38 cellular contexts compared by ENCODE assay signal in the genomic region with DNA sequence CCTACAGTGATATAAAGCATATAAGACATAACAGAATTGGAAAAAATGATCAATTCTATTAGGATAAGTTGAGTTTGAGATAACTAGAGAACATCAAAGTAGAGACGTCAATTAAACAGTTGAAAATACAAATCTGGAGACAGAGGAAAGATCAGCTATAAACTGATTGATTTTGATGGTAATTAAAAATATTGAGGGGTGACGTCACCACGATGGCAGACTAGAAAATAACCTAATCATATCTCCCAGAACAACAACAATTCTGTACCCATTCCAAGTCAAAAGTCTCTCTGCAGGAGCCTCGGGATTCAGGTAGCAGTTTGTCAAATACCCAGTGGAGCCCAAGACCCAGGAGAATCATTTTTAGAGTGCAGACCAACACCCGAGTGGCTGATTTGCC. TPM values are rescaled to one million over a fixed set of nuclear protein-coding genes. Genes with fewer than 3 reads are reported as not detected.
"Had no signal": no experiment of that assay in that cellular context is flagged by ENCODE, and none has a peak within 500 bp of the region (broad histone marks: within the 10 kb centered on the region; RNA-seq: fewer than 3 reads in every experiment).

No MANE protein-coding gene starts in this region.

- H3K4me3 ChIP-seq: ascending aorta, cardiac muscle cell had no signal

- H3K9me3 Mint-ChIP-seq: activated CD4-positive, alpha-beta memory T cell treated with anti-CD3 and anti-CD28 coated beads for 36 hours; activated naive CD4-positive, alpha-beta T cell treated with anti-CD3 and anti-CD28 coated beads, Interleukin-2, amount 10 ng/mL, durations not matched to agents 7 days and 5 days; activated T-helper 2 cell treated with anti-CD3 and anti-CD28 coated beads, Interferon-gamma antibody, Interleukin-2, Interleukin-4, amounts not matched to agents 10 μg/mL and 5 μg/mL and 100 μg/mL, durations not matched to agents 14 hours and 24 hours and 36 hours; T-helper 1 cell treated with Interleukin-12 subunit alpha and Interleukin-12 subunit beta and Interleukin-4 antibody, amounts not matched to agents 30 μg/mL and 1 μg/mL, for 36 hours; T-helper 2 cell treated with Interferon-gamma antibody and Interleukin-4, amounts not matched to agents 5 μg/mL and 100 μg/mL, for 36 hours had no signal

- H3K27me3 Mint-ChIP-seq: brain had no signal

- DNase-seq: activated B cell treated with CpG ODN at 0.5 μM for 24 hours; activated CD4-positive, alpha-beta memory T cell treated with anti-CD3 and anti-CD28 coated beads for 36 hours; activated CD4-positive, alpha-beta T cell treated with anti-CD3 and anti-CD28 coated beads for 4 hours; activated CD4-positive, alpha-beta T cell treated with anti-CD3 and anti-CD28 coated beads, Interleukin-2, amount 10 ng/mL, durations not matched to agents 24 days and 14 days; activated CD4-positive, alpha-beta T cell treated with anti-CD3 and anti-CD28 coated beads, Interleukin-2, amount 50 U/mL, for 1 hour; activated CD4-positive, alpha-beta T cell treated with anti-CD3 and anti-CD28 coated beads, Interleukin-2, amount 50 U/mL, for 4 hours; activated CD4-positive, CD25-positive, alpha-beta regulatory T cell treated with anti-CD3 and anti-CD28 coated beads, Interleukin-2, amount 50 U/mL, for 72 hours; activated CD8-positive, alpha-beta memory T cell treated with anti-CD3 and anti-CD28 coated beads, Interleukin-2, amount 50 U/mL, for 4 hours; activated CD8-positive, alpha-beta T cell treated with anti-CD3 and anti-CD28 coated beads for 36 hours; activated effector memory CD4-positive, alpha-beta T cell treated with Interleukin-2 at 50 U/mL for 16 hours; activated gamma-delta T cell; activated naive CD4-positive, alpha-beta T cell treated with anti-CD3 and anti-CD28 coated beads, Interleukin-2, amount 10 ng/mL, durations not matched to agents 7 days and 5 days; activated naive CD4-positive, alpha-beta T cell treated with Interleukin-2 at 50 U/mL for 16 hours; activated naive CD8-positive, alpha-beta T cell treated with anti-CD3 and anti-CD28 coated beads, Interleukin-2, amount 10 ng/mL, durations not matched to agents 7 days and 5 days; activated naive CD8-positive, alpha-beta T cell treated with anti-CD3 and anti-CD28 coated beads, Interleukin-2, amount 50 U/mL, for 24 hours; activated T-cell treated with anti-CD3 and anti-CD28 coated beads for 4 hours; activated T-cell treated with anti-CD3 and anti-CD28 coated beads, Interleukin-2, amount 50 U/mL, for 1 hour; activated T-cell treated with anti-CD3 and anti-CD28 coated beads, Interleukin-2, amount 50 U/mL, for 48 hours; amygdala; anterior cingulate cortex; central memory CD4-positive, alpha-beta T cell; T-helper 2 cell; T-helper 9 cell had no signal

- H3K9me3 ChIP-seq: ascending aorta had no signal

- H3K4me1 Mint-ChIP-seq: activated B cell treated with CpG ODN at 0.5 μM for 24 hours; activated CD4-positive, alpha-beta T cell treated with anti-CD3 and anti-CD28 coated beads, Interleukin-2, amount 10 ng/mL, durations not matched to agents 24 days and 14 days; activated naive CD4-positive, alpha-beta T cell treated with anti-CD3 and anti-CD28 coated beads, Interleukin-2, amount 10 ng/mL, durations not matched to agents 7 days and 5 days; activated naive CD4-positive, alpha-beta T cell treated with anti-CD3 and anti-CD28 coated beads, Interleukin-2, amount 50 U/mL, for 24 hours; activated naive CD8-positive, alpha-beta T cell treated with anti-CD3 and anti-CD28 coated beads, Interleukin-2, amount 10 ng/mL, durations not matched to agents 7 days and 5 days; activated naive CD8-positive, alpha-beta T cell treated with anti-CD3 and anti-CD28 coated beads, Interleukin-2, amount 50 U/mL, for 24 hours; brain had no signal

- H3K27ac ChIP-seq: ascending aorta, cardiac muscle cell, VCaP had no signal

- H3K27me3 ChIP-seq: ascending aorta, cardiac muscle cell had no signal

- H3K36me3 Mint-ChIP-seq: activated CD4-positive, alpha-beta memory T cell treated with anti-CD3 and anti-CD28 coated beads for 36 hours; activated naive CD4-positive, alpha-beta T cell treated with anti-CD3 and anti-CD28 coated beads, Interleukin-2, amount 10 ng/mL, durations not matched to agents 7 days and 5 days; activated naive CD4-positive, alpha-beta T cell treated with anti-CD3 and anti-CD28 coated beads, Interleukin-2, amount 50 U/mL, for 24 hours; activated naive CD8-positive, alpha-beta T cell treated with anti-CD3 and anti-CD28 coated beads, Interleukin-2, amount 10 ng/mL, durations not matched to agents 7 days and 5 days; brain had no signal

- H3K4me1 ChIP-seq: ascending aorta had no signal

- FAIRE-seq: colon, TTC549 had no signal

- H3K4me3 Mint-ChIP-seq: activated B cell treated with CpG ODN at 0.5 μM for 24 hours; activated CD4-positive, alpha-beta memory T cell treated with anti-CD3 and anti-CD28 coated beads for 36 hours; activated CD4-positive, alpha-beta T cell treated with anti-CD3 and anti-CD28 coated beads, Interleukin-2, amount 10 ng/mL, durations not matched to agents 24 days and 14 days; activated CD8-positive, alpha-beta T cell treated with anti-CD3 and anti-CD28 coated beads for 36 hours; activated naive CD4-positive, alpha-beta T cell treated with anti-CD3 and anti-CD28 coated beads, Interleukin-2, amount 10 ng/mL, durations not matched to agents 7 days and 5 days; activated naive CD4-positive, alpha-beta T cell treated with anti-CD3 and anti-CD28 coated beads, Interleukin-2, amount 50 U/mL, for 24 hours; activated naive CD8-positive, alpha-beta T cell; activated naive CD8-positive, alpha-beta T cell treated with anti-CD3 and anti-CD28 coated beads, Interleukin-2, amount 10 ng/mL, durations not matched to agents 7 days and 5 days; activated naive CD8-positive, alpha-beta T cell treated with anti-CD3 and anti-CD28 coated beads, Interleukin-2, amount 50 U/mL, for 24 hours; brain; T-helper 1 cell treated with Interleukin-12 subunit alpha and Interleukin-12 subunit beta and Interleukin-4 antibody, amounts not matched to agents 30 μg/mL and 1 μg/mL, for 36 hours; T-helper 2 cell treated with Interferon-gamma antibody and Interleukin-4, amounts not matched to agents 5 μg/mL and 100 μg/mL, for 36 hours had no signal

- ATAC-seq: activated CD8-positive, alpha-beta T cell treated with anti-CD3 and anti-CD28 coated beads for 36 hours; activated naive CD8-positive, alpha-beta T cell treated with anti-CD3 and anti-CD28 coated beads, Interleukin-2, amount 50 U/mL, for 24 hours had no signal

- H3K36me3 ChIP-seq: ascending aorta, cardiac muscle cell had no signal

RNA-seq across cellular contexts. Expression of a gene that starts 28.9 kb away (rescaled TPM):
- total RNA-seq: activated B cell treated with CpG ODN at 0.5 μM for 24 hours; activated CD4-positive, alpha-beta memory T cell treated with anti-CD3 and anti-CD28 coated beads for 36 hours; activated CD4-positive, alpha-beta T cell treated with anti-CD3 and anti-CD28 coated beads, Interleukin-2, amount 10 ng/mL, durations not matched to agents 24 days and 14 days; activated CD8-positive, alpha-beta memory T cell treated with anti-CD3 and anti-CD28 coated beads for 36 hours; activated CD8-positive, alpha-beta T cell treated with anti-CD3 and anti-CD28 coated beads for 36 hours; activated naive CD8-positive, alpha-beta T cell treated with anti-CD3 and anti-CD28 coated beads, Interleukin-2, amount 10 ng/mL, durations not matched to agents 7 days and 5 days; activated T-helper 2 cell treated with anti-CD3 and anti-CD28 coated beads, Interferon-gamma antibody, Interleukin-2, Interleukin-4, amounts not matched to agents 10 μg/mL and 5 μg/mL and 100 μg/mL, durations not matched to agents 14 hours and 24 hours and 36 hours; ascending aorta; bronchial epithelial cell; cardiac muscle cell; cerebellum had no signal
- polyA plus RNA-seq: adipose tissue, cardiac muscle cell had no signal

RNA-seq across cellular contexts. Expression of a gene that starts 51.5 kb away (rescaled TPM):
- total RNA-seq: activated B cell treated with CpG ODN at 0.5 μM for 24 hours; activated CD4-positive, alpha-beta memory T cell treated with anti-CD3 and anti-CD28 coated beads for 36 hours; activated CD4-positive, alpha-beta T cell treated with anti-CD3 and anti-CD28 coated beads, Interleukin-2, amount 10 ng/mL, durations not matched to agents 24 days and 14 days; activated CD8-positive, alpha-beta memory T cell treated with anti-CD3 and anti-CD28 coated beads for 36 hours; activated CD8-positive, alpha-beta T cell treated with anti-CD3 and anti-CD28 coated beads for 36 hours; activated naive CD8-positive, alpha-beta T cell treated with anti-CD3 and anti-CD28 coated beads, Interleukin-2, amount 10 ng/mL, durations not matched to agents 7 days and 5 days; activated T-helper 2 cell treated with anti-CD3 and anti-CD28 coated beads, Interferon-gamma antibody, Interleukin-2, Interleukin-4, amounts not matched to agents 10 μg/mL and 5 μg/mL and 100 μg/mL, durations not matched to agents 14 hours and 24 hours and 36 hours; ascending aorta; bronchial epithelial cell; cardiac muscle cell; cerebellum had no signal
- polyA plus RNA-seq: cardiac muscle cell had no signal
